In the genomic region with DNA sequence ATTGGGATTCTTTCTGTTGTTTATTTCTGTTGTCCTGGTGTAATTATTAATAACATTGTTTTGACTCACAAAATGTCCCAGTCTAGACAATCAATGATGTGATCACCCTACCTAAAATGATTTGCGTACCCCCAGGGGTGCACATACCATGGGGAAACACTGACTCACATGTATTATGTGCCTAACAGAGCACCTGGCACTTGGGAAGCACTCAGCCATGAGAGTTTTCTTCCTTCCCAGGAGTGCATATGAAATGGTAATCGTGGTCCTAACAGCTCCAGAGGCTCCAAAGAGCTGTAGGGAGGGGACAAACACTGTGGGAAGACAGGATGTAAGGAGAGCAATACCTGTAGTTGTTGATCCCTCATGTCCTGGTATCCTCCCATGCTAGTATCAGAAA, we compare ENCODE assay signal across 1 cellular context.
TF ChIP-seq lines count a peak whose summit lies in the region.

No MANE protein-coding gene starts in this region.

TF ChIP-seq in WTC11, 78 proteins besides CTCF, POLR2A, EP300 and RAD21 (continued from another document):
- TF ChIP-seq, protein P1, sequence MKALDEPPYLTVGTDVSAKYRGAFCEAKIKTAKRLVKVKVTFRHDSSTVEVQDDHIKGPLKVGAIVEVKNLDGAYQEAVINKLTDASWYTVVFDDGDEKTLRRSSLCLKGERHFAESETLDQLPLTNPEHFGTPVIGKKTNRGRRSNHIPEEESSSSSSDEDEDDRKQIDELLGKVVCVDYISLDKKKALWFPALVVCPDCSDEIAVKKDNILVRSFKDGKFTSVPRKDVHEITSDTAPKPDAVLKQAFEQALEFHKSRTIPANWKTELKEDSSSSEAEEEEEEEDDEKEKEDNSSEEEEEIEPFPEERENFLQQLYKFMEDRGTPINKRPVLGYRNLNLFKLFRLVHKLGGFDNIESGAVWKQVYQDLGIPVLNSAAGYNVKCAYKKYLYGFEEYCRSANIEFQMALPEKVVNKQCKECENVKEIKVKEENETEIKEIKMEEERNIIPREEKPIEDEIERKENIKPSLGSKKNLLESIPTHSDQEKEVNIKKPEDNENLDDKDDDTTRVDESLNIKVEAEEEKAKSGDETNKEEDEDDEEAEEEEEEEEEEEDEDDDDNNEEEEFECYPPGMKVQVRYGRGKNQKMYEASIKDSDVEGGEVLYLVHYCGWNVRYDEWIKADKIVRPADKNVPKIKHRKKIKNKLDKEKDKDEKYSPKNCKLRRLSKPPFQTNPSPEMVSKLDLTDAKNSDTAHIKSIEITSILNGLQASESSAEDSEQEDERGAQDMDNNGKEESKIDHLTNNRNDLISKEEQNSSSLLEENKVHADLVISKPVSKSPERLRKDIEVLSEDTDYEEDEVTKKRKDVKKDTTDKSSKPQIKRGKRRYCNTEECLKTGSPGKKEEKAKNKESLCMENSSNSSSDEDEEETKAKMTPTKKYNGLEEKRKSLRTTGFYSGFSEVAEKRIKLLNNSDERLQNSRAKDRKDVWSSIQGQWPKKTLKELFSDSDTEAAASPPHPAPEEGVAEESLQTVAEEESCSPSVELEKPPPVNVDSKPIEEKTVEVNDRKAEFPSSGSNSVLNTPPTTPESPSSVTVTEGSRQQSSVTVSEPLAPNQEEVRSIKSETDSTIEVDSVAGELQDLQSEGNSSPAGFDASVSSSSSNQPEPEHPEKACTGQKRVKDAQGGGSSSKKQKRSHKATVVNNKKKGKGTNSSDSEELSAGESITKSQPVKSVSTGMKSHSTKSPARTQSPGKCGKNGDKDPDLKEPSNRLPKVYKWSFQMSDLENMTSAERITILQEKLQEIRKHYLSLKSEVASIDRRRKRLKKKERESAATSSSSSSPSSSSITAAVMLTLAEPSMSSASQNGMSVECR (CRISPR knock-in tag; IDR thresholded peaks at IDR 0.05; ENCODE audit: borderline replicate concordance) = no peak
- no peak for TF ChIP-seq MYBL2 (CRISPR knock-in tag; IDR thresholded peaks at IDR 0.05)
- no peak for TF ChIP-seq ZNF416 (CRISPR knock-in tag; IDR thresholded peaks at IDR 0.05)
- TF ChIP-seq, protein P2, sequence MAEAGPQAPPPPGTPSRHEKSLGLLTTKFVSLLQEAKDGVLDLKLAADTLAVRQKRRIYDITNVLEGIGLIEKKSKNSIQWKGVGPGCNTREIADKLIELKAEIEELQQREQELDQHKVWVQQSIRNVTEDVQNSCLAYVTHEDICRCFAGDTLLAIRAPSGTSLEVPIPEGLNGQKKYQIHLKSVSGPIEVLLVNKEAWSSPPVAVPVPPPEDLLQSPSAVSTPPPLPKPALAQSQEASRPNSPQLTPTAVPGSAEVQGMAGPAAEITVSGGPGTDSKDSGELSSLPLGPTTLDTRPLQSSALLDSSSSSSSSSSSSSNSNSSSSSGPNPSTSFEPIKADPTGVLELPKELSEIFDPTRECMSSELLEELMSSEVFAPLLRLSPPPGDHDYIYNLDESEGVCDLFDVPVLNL (CRISPR knock-in tag; IDR thresholded peaks at IDR 0.05; ENCODE audit: borderline replicate concordance, low read depth) = no peak
- no peak for TF ChIP-seq ZNF219 (CRISPR knock-in tag; IDR thresholded peaks at IDR 0.05; ENCODE audit: borderline replicate concordance)
- no peak for TF ChIP-seq KAT7 (CRISPR knock-in tag; IDR thresholded peaks at IDR 0.05; ENCODE audit: borderline replicate concordance)
- no peak for TF ChIP-seq FOXK1 (CRISPR knock-in tag; IDR thresholded peaks at IDR 0.05)
- no peak for TF ChIP-seq NFE2L1 (CRISPR knock-in tag; IDR thresholded peaks at IDR 0.05)
